8 cellular contexts compared by ENCODE assay signal in the genomic region with DNA sequence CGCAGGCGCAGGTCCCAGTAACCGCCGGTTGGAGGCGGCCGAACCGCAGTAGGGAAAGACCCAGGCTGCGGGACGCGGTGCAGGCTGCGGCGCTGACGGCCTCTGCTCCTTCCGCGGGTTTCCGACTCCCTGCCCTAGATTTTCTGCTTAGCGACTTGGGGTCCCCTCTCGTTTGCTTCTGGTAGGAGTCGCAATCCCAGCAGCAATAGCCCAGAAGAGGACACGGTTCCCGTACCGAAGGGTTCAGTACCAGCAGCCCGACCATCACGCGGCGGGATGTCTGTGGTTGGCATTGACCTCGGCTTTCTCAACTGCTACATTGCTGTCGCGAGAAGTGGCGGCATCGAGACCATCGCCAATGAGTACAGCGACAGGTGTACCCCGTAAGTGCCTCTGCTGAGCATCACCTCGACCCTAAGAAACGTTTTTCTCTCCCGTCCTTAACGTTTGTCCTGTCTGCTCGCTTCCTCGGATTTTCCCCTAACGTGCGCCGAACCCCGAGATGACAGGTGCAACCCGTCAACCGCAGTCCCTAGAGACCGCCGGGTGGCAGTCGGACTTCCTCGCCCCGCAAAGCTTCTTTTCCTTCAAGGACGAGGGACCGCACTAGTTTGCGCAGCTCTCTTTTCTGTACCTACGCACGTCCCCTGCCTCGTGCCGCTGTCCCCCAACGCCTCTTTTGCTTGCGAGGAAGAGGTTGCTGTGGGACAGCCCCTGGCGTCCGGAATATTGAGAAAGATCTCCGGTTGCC. TPM values are rescaled to one million over a fixed set of nuclear protein-coding genes. Genes with fewer than 3 reads are reported as not detected.
DNase-seq lines count a peak whose midpoint lies in the region; ATAC-seq and TF ChIP-seq lines count a peak whose summit lies in the region.

A gene (plus strand): TSS at position 48 of the 751 bp plus-strand sequence. CDS start 229 bp downstream, at position 277.

- H3K4me2 ChIP-seq in OCI-LY7 (ENCODE audit: low read length), result peak within 1 kb of the TSS; percentile 55

- H3K4me1 Mint-ChIP-seq in activated T-helper 2 cell treated with anti-CD3 and anti-CD28 coated beads, Interferon-gamma antibody, Interleukin-2, Interleukin-4, amounts not matched to agents 10 μg/mL and 5 μg/mL and 100 μg/mL, durations not matched to agents 14 hours and 24 hours and 36 hours (ENCODE audit: low read depth), result peaks cover 24% of the 10 kb centered on the region

- H3K4me3 Mint-ChIP-seq in activated T-helper 2 cell treated with anti-CD3 and anti-CD28 coated beads, Interferon-gamma antibody, Interleukin-2, Interleukin-4, amounts not matched to agents 10 μg/mL and 5 μg/mL and 100 μg/mL, durations not matched to agents 14 hours and 24 hours and 36 hours (ENCODE audit: low read depth), result peak within 1 kb of the TSS; percentile 88

- peaks cover 9% of the 10 kb centered on the region for H3K36me3 Mint-ChIP-seq in activated T-helper 2 cell treated with anti-CD3 and anti-CD28 coated beads, Interferon-gamma antibody, Interleukin-2, Interleukin-4, amounts not matched to agents 10 μg/mL and 5 μg/mL and 100 μg/mL, durations not matched to agents 14 hours and 24 hours and 36 hours (ENCODE audit: low read depth)

- H3K27ac Mint-ChIP-seq in activated T-helper 2 cell treated with anti-CD3 and anti-CD28 coated beads, Interferon-gamma antibody, Interleukin-2, Interleukin-4, amounts not matched to agents 10 μg/mL and 5 μg/mL and 100 μg/mL, durations not matched to agents 14 hours and 24 hours and 36 hours, result peak within 1 kb of the TSS; percentile 80

- H3K9me3 Mint-ChIP-seq in activated T-helper 2 cell treated with anti-CD3 and anti-CD28 coated beads, Interferon-gamma antibody, Interleukin-2, Interleukin-4, amounts not matched to agents 10 μg/mL and 5 μg/mL and 100 μg/mL, durations not matched to agents 14 hours and 24 hours and 36 hours, result no peaks in the 10 kb centered on the region

- H2AFZ ChIP-seq in OCI-LY7 (ENCODE audit: low read length) (no peak within 1 kb of the TSS), neuron (ENCODE audit: low read depth, low read length) (peak within 1 kb of the TSS; percentile 66)

- peaks cover 5% of the 10 kb centered on the region for H3K4me1 ChIP-seq in OCI-LY7 (ENCODE audit: insufficient read depth, low read length, poor library complexity, severe bottlenecking)
- peaks cover 4% of the 10 kb centered on the region for H3K4me1 ChIP-seq in foreskin keratinocyte
- H3K4me1 ChIP-seq in neuron (ENCODE audit: insufficient read depth, low read length), result peaks cover 16% of the 10 kb centered on the region
- H3K4me1 ChIP-seq in urinary bladder (ENCODE audit: insufficient read depth), result peaks cover 2% of the 10 kb centered on the region

- H3K27ac ChIP-seq in OCI-LY7 (ENCODE audit: low read depth, low read length, poor library complexity, severe bottlenecking) (no peak within 1 kb of the TSS), foreskin keratinocyte (peak within 1 kb of the TSS; percentile 92), urinary bladder (ENCODE audit: low read depth) (peak within 1 kb of the TSS; percentile 13)

- no peaks in the 10 kb centered on the region for H3K79me2 ChIP-seq in OCI-LY7 (ENCODE audit: insufficient read depth, low read depth, low read length)

- H3K36me3 ChIP-seq in OCI-LY7 (ENCODE audit: insufficient read depth, low read length), result no peaks in the 10 kb centered on the region
- H3K36me3 ChIP-seq in neuron (ENCODE audit: insufficient read depth, low read length), result no peaks in the 10 kb centered on the region
- H3K36me3 ChIP-seq in urinary bladder (ENCODE audit: insufficient read depth), result no peaks in the 10 kb centered on the region

- under 1% methylated on average over 63 of the region's 63 CpGs for WGBS in urinary bladder

- POLR2A ChIA-PET in OCI-LY7 (lab: Charles Lee), result interaction anchor here (0.7 kb wide), 1 partner anchor 1705 kb away, joined by 3 read pairs; no protein-coding TSS in a partner anchor

- no peaks in the 10 kb centered on the region for H3K9me2 ChIP-seq in OCI-LY7 (ENCODE audit: insufficient read depth, low read length)

- CTCF ChIA-PET in OCI-LY7 (lab: Charles Lee; ENCODE audit: unreplicated experiment), result interaction anchor here (0.6 kb wide), 2 partner anchors 19 to 20 kb away, joined by 3 to 9 read pairs; no protein-coding TSS in a partner anchor

- TF ChIP-seq CTCF in GM20000 (IDR thresholded peaks at IDR 0.05; ENCODE audit: extremely low read depth, missing control alignments) (no peak), OCI-LY7 (conservative IDR thresholded peaks at IDR 0.05; ENCODE audit: low read length) (no peak), foreskin keratinocyte (conservative IDR thresholded peaks at IDR 0.05) (peak; percentile 69)

- BruUV-seq in OCI-LY7 (replicated peaks; lab: Mats Ljungman, UMichigan), result no TSS peak

- ATAC-seq in HG03571 (IDR thresholded peaks at IDR 0.05; ENCODE audit: unreplicated experiment) (peak; percentile 35), foreskin keratinocyte (peak; percentile 37)

- H3K4me3 ChIP-seq in OCI-LY7 (ENCODE audit: low read depth, low read length, poor library complexity, severe bottlenecking) (no peak within 1 kb of the TSS), neuron (ENCODE audit: low read length) (peak within 1 kb of the TSS; percentile 79), urinary bladder (ENCODE audit: low read depth, low read length) (peak within 1 kb of the TSS; percentile 61)

- H4K20me1 ChIP-seq in OCI-LY7 (ENCODE audit: insufficient read depth, low read length), result no peaks in the 10 kb centered on the region

- intact Hi-C loops in OCI-LY7 (cut with micrococcal nuclease; ENCODE audit: unreplicated experiment), result no loop called here
- intact Hi-C loops in activated T-helper 2 cell treated with anti-CD3 and anti-CD28 coated beads, Interferon-gamma antibody, Interleukin-2, Interleukin-4, amounts not matched to agents 10 μg/mL and 5 μg/mL and 100 μg/mL, durations not matched to agents 14 hours and 24 hours and 36 hours (cut with micrococcal nuclease), result loop anchor here (1.0 to 10.0 kb wide), 6 partner anchors 98 to 1310 kb away; a partner anchor contains a TSS

- peak; percentile 84 for DNase-seq in DMS53 (lab: John Stamatoyannopoulos, UW)
- DNase-seq in GM20000 (ENCODE audit: low spot score), result peak; percentile 67
- DNase-seq in OCI-LY7 (ENCODE audit: low spot score), result peak; percentile 15
- peak; percentile 59 for DNase-seq in activated T-helper 2 cell treated with anti-CD3 and anti-CD28 coated beads, Interferon-gamma antibody, Interleukin-2, Interleukin-4, amounts not matched to agents 10 μg/mL and 5 μg/mL and 100 μg/mL, durations not matched to agents 14 hours and 24 hours and 36 hours (ENCODE audit: low spot score)
- peak; percentile 55 to 77 for DNase-seq in foreskin keratinocyte

- H3K27me3 Mint-ChIP-seq in activated T-helper 2 cell treated with anti-CD3 and anti-CD28 coated beads, Interferon-gamma antibody, Interleukin-2, Interleukin-4, amounts not matched to agents 10 μg/mL and 5 μg/mL and 100 μg/mL, durations not matched to agents 14 hours and 24 hours and 36 hours (ENCODE audit: low read depth), result peaks cover 62% of the 10 kb centered on the region

- no peaks in the 10 kb centered on the region for H3K27me3 ChIP-seq in foreskin keratinocyte
- H3K27me3 ChIP-seq in neuron (ENCODE audit: insufficient read depth, low read length), result no peaks in the 10 kb centered on the region

- H3K9me3 ChIP-seq in OCI-LY7 (ENCODE audit: low read length) (no peaks in the 10 kb centered on the region), neuron (ENCODE audit: low read length) (peaks cover 2% of the 10 kb centered on the region)

RNA-seq across cellular contexts. Expression of the gene that starts here (rescaled TPM):
- total RNA-seq in OCI-LY7 (2014; rRNA removed; shearing (Covaris generic)), result not detected in 2 replicates
- not detected in 2 replicates for total RNA-seq in OCI-LY7 (2022)
- 5.0 and 5.2 TPM in 2 replicates for total RNA-seq in activated T-helper 2 cell treated with anti-CD3 and anti-CD28 coated beads, Interferon-gamma antibody, Interleukin-2, Interleukin-4, amounts not matched to agents 10 μg/mL and 5 μg/mL and 100 μg/mL, durations not matched to agents 14 hours and 24 hours and 36 hours
- total RNA-seq in foreskin keratinocyte, result 9.8 and 13.3 TPM in 2 replicates
- polyA plus RNA-seq in foreskin keratinocyte, result 1.6 and 2.8 TPM in 2 replicates
- total RNA-seq in urinary bladder, result 4.5 TPM
- polyA plus RNA-seq in urinary bladder, result 1.7 TPM

Comparison
In these comparisons a context has a peak if more than half of its experiments do, and no peak if none do; other contexts are left out.
1. Peak in DNase-seq and H3K4me2 ChIP-seq in OCI-LY7; RNA of the gene not detected or under 1 TPM.
2. DNase-seq: peak in every context shown above with its lines; median percentile 84 in DMS53; 67 in GM20000; 66 in foreskin keratinocyte; 59 in activated T-helper 2 cell treated with anti-CD3 and anti-CD28 coated beads, Interferon-gamma antibody, Interleukin-2, Interleukin-4, amounts not matched to agents 10 μg/mL and 5 μg/mL and 100 μg/mL, durations not matched to agents 14 hours and 24 hours and 36 hours; 15 in OCI-LY7.